Comparison of ENCODE assay signal across 1 cellular context in the genomic region with DNA sequence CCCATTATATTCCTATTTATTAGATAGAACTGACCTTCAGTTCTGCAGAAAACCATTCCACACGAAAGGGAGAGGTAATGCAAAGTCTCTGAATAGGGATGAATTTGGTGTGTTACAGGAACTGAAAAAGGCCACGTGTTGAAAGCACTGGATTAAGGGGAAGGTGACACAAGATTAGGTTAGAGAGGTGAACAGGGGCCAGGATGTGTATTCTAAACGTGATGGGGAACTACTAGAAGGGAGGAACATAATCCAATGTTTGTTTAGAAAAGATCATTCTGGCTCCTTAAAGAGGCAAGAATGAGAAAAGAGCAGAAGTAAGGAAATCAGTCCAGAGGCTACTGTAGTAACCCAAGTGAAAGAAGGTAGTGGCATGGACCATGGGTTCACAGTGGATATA.
TF ChIP-seq lines count a peak whose summit lies in the region.

No MANE protein-coding gene starts in this region.

TF ChIP-seq in K562, 482 proteins besides CTCF, POLR2A, EP300 and RAD21 (continued from another document and continues in another):
- TF ChIP-seq PCBP1 (IDR thresholded peaks at IDR 0.05; ENCODE audit: low read depth, low read length, poor library complexity, severe bottlenecking) (no peak), SUPT5H (IDR thresholded peaks at IDR 0.05) (0 out of 2 replicates have a peak, but pooled peaks have one; percentile 22), SETDB1 (IDR thresholded peaks at IDR 0.05; ENCODE audit: low read length) (no peak), ZNF124 (CRISPR knock-in tag; IDR thresholded peaks at IDR 0.05) (no peak), GTF2F1 (IDR thresholded peaks at IDR 0.05; ENCODE audit: low read depth, low read length) (no peak), ARHGAP35 (IDR thresholded peaks at IDR 0.05; ENCODE audit: partially characterized antibody) (no peak), HNRNPLL (IDR thresholded peaks at IDR 0.05; ENCODE audit: low read depth, low read length, poor library complexity, severe bottlenecking) (no peak), SIN3A (IDR thresholded peaks at IDR 0.05; ENCODE audit: borderline replicate concordance in 2 of 2, control insufficient read depth in 1 of 2, low read depth in 2 of 2, low read length in 2 of 2) (no peak), ZFP30 (CRISPR knock-in tag; IDR thresholded peaks at IDR 0.05; ENCODE audit: borderline replicate concordance) (no peak), CTBP1 (IDR thresholded peaks at IDR 0.05; ENCODE audit: borderline replicate concordance) (0 out of 2 replicates have a peak, but pooled peaks have one; percentile 16), SAP30 (IDR thresholded peaks at IDR 0.05; ENCODE audit: borderline replicate concordance, insufficient read depth, low read depth, low read length, poor library complexity, severe bottlenecking) (no peak), ZBTB17 (CRISPR knock-in tag; IDR thresholded peaks at IDR 0.05) (no peak), NR2C2 (CRISPR knock-in tag; IDR thresholded peaks at IDR 0.05) (no peak), NR2C2 (tag; IDR thresholded peaks at IDR 0.05) (no peak), KLF10 (CRISPR knock-in tag; IDR thresholded peaks at IDR 0.05) (no peak), NONO (IDR thresholded peaks at IDR 0.05; ENCODE audit: low read depth in 2 of 2, low read length in 1 of 2) (no peak), ZNF263 (CRISPR knock-in tag; IDR thresholded peaks at IDR 0.05; ENCODE audit: borderline replicate concordance) (no peak), KDM5B (IDR thresholded peaks at IDR 0.05; ENCODE audit: insufficient replicate concordance, low read depth, low read length) (no peak), FOSL1 (tag; conservative IDR thresholded peaks at IDR 0.05) (no peak), MTF1 (CRISPR knock-in tag; IDR thresholded peaks at IDR 0.05; ENCODE audit: borderline replicate concordance) (no peak), SP1 (CRISPR knock-in tag; IDR thresholded peaks at IDR 0.05) (peak; percentile 22; the same call in 1 of the 2 replicates), BRF1 (IDR thresholded peaks at IDR 0.05; ENCODE audit: borderline replicate concordance, extremely low read depth, insufficient read length) (no peak), RAD51 (IDR thresholded peaks at IDR 0.05; ENCODE audit: borderline replicate concordance, low read depth) (peak; percentile 19; the same call in 1 of the 2 replicates), TSC22D4 (tag; IDR thresholded peaks at IDR 0.05) (no peak), TBL1XR1 (IDR thresholded peaks at IDR 0.05; ENCODE audit: low read length in 2 of 2) (no peak), ZNF551 (CRISPR knock-in tag; IDR thresholded peaks at IDR 0.05) (no peak), ZNF134 (CRISPR knock-in tag; conservative IDR thresholded peaks at IDR 0.05) (no peak), RFX1 (IDR thresholded peaks at IDR 0.05) (no peak), KAT2B (IDR thresholded peaks at IDR 0.05; ENCODE audit: low read depth, low read length) (no peak), ZNF175 (CRISPR knock-in tag; IDR thresholded peaks at IDR 0.05; ENCODE audit: low read depth) (no peak), RHOXF2B (CRISPR knock-in tag; conservative IDR thresholded peaks at IDR 0.05) (no peak), ZNF165 (CRISPR knock-in tag; IDR thresholded peaks at IDR 0.05; ENCODE audit: borderline replicate concordance) (no peak), PURB (CRISPR knock-in tag; IDR thresholded peaks at IDR 0.05; ENCODE audit: low read depth) (no peak), ZNF184 (CRISPR knock-in tag; IDR thresholded peaks at IDR 0.05) (no peak), COPS2 (conservative IDR thresholded peaks at IDR 0.05) (no peak)
- TF ChIP-seq, protein P1, sequence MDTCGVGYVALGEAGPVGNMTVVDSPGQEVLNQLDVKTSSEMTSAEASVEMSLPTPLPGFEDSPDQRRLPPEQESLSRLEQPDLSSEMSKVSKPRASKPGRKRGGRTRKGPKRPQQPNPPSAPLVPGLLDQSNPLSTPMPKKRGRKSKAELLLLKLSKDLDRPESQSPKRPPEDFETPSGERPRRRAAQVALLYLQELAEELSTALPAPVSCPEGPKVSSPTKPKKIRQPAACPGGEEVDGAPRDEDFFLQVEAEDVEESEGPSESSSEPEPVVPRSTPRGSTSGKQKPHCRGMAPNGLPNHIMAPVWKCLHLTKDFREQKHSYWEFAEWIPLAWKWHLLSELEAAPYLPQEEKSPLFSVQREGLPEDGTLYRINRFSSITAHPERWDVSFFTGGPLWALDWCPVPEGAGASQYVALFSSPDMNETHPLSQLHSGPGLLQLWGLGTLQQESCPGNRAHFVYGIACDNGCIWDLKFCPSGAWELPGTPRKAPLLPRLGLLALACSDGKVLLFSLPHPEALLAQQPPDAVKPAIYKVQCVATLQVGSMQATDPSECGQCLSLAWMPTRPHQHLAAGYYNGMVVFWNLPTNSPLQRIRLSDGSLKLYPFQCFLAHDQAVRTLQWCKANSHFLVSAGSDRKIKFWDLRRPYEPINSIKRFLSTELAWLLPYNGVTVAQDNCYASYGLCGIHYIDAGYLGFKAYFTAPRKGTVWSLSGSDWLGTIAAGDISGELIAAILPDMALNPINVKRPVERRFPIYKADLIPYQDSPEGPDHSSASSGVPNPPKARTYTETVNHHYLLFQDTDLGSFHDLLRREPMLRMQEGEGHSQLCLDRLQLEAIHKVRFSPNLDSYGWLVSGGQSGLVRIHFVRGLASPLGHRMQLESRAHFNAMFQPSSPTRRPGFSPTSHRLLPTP (IDR thresholded peaks at IDR 0.05; ENCODE audit: borderline replicate concordance, extremely low read depth, insufficient read length) = no peak
- TF ChIP-seq, protein P2, sequence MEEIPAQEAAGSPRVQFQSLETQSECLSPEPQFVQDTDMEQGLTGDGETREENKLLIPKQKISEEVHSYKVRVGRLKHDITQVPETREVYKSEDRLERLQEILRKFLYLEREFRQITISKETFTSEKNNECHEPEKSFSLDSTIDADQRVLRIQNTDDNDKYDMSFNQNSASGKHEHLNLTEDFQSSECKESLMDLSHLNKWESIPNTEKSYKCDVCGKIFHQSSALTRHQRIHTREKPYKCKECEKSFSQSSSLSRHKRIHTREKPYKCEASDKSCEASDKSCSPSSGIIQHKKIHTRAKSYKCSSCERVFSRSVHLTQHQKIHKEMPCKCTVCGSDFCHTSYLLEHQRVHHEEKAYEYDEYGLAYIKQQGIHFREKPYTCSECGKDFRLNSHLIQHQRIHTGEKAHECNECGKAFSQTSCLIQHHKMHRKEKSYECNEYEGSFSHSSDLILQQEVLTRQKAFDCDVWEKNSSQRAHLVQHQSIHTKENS (CRISPR knock-in tag; IDR thresholded peaks at IDR 0.05) = no peak
- TF ChIP-seq, protein P3, sequence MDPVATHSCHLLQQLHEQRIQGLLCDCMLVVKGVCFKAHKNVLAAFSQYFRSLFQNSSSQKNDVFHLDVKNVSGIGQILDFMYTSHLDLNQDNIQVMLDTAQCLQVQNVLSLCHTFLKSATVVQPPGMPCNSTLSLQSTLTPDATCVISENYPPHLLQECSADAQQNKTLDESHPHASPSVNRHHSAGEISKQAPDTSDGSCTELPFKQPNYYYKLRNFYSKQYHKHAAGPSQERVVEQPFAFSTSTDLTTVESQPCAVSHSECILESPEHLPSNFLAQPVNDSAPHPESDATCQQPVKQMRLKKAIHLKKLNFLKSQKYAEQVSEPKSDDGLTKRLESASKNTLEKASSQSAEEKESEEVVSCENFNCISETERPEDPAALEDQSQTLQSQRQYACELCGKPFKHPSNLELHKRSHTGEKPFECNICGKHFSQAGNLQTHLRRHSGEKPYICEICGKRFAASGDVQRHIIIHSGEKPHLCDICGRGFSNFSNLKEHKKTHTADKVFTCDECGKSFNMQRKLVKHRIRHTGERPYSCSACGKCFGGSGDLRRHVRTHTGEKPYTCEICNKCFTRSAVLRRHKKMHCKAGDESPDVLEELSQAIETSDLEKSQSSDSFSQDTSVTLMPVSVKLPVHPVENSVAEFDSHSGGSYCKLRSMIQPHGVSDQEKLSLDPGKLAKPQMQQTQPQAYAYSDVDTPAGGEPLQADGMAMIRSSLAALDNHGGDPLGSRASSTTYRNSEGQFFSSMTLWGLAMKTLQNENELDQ (CRISPR knock-in tag; IDR thresholded peaks at IDR 0.05; ENCODE audit: borderline replicate concordance) = no peak
- TF ChIP-seq, protein P4, sequence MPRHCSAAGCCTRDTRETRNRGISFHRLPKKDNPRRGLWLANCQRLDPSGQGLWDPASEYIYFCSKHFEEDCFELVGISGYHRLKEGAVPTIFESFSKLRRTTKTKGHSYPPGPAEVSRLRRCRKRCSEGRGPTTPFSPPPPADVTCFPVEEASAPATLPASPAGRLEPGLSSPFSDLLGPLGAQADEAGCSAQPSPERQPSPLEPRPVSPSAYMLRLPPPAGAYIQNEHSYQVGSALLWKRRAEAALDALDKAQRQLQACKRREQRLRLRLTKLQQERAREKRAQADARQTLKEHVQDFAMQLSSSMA (CRISPR knock-in tag; IDR thresholded peaks at IDR 0.05) = no peak
- TF ChIP-seq, protein P5, sequence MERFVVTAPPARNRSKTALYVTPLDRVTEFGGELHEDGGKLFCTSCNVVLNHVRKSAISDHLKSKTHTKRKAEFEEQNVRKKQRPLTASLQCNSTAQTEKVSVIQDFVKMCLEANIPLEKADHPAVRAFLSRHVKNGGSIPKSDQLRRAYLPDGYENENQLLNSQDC (CRISPR knock-in tag; IDR thresholded peaks at IDR 0.05) = no peak
- TF ChIP-seq, protein P6, sequence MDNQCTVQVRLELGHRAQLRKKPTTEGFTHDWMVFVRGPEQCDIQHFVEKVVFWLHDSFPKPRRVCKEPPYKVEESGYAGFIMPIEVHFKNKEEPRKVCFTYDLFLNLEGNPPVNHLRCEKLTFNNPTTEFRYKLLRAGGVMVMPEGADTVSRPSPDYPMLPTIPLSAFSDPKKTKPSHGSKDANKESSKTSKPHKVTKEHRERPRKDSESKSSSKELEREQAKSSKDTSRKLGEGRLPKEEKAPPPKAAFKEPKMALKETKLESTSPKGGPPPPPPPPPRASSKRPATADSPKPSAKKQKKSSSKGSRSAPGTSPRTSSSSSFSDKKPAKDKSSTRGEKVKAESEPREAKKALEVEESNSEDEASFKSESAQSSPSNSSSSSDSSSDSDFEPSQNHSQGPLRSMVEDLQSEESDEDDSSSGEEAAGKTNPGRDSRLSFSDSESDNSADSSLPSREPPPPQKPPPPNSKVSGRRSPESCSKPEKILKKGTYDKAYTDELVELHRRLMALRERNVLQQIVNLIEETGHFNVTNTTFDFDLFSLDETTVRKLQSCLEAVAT (IDR thresholded peaks at IDR 0.05) = 0 out of 4 replicates have a peak, but pooled peaks of 1 of the 2 experiments have one; percentile 11
- TF ChIP-seq, protein P7, sequence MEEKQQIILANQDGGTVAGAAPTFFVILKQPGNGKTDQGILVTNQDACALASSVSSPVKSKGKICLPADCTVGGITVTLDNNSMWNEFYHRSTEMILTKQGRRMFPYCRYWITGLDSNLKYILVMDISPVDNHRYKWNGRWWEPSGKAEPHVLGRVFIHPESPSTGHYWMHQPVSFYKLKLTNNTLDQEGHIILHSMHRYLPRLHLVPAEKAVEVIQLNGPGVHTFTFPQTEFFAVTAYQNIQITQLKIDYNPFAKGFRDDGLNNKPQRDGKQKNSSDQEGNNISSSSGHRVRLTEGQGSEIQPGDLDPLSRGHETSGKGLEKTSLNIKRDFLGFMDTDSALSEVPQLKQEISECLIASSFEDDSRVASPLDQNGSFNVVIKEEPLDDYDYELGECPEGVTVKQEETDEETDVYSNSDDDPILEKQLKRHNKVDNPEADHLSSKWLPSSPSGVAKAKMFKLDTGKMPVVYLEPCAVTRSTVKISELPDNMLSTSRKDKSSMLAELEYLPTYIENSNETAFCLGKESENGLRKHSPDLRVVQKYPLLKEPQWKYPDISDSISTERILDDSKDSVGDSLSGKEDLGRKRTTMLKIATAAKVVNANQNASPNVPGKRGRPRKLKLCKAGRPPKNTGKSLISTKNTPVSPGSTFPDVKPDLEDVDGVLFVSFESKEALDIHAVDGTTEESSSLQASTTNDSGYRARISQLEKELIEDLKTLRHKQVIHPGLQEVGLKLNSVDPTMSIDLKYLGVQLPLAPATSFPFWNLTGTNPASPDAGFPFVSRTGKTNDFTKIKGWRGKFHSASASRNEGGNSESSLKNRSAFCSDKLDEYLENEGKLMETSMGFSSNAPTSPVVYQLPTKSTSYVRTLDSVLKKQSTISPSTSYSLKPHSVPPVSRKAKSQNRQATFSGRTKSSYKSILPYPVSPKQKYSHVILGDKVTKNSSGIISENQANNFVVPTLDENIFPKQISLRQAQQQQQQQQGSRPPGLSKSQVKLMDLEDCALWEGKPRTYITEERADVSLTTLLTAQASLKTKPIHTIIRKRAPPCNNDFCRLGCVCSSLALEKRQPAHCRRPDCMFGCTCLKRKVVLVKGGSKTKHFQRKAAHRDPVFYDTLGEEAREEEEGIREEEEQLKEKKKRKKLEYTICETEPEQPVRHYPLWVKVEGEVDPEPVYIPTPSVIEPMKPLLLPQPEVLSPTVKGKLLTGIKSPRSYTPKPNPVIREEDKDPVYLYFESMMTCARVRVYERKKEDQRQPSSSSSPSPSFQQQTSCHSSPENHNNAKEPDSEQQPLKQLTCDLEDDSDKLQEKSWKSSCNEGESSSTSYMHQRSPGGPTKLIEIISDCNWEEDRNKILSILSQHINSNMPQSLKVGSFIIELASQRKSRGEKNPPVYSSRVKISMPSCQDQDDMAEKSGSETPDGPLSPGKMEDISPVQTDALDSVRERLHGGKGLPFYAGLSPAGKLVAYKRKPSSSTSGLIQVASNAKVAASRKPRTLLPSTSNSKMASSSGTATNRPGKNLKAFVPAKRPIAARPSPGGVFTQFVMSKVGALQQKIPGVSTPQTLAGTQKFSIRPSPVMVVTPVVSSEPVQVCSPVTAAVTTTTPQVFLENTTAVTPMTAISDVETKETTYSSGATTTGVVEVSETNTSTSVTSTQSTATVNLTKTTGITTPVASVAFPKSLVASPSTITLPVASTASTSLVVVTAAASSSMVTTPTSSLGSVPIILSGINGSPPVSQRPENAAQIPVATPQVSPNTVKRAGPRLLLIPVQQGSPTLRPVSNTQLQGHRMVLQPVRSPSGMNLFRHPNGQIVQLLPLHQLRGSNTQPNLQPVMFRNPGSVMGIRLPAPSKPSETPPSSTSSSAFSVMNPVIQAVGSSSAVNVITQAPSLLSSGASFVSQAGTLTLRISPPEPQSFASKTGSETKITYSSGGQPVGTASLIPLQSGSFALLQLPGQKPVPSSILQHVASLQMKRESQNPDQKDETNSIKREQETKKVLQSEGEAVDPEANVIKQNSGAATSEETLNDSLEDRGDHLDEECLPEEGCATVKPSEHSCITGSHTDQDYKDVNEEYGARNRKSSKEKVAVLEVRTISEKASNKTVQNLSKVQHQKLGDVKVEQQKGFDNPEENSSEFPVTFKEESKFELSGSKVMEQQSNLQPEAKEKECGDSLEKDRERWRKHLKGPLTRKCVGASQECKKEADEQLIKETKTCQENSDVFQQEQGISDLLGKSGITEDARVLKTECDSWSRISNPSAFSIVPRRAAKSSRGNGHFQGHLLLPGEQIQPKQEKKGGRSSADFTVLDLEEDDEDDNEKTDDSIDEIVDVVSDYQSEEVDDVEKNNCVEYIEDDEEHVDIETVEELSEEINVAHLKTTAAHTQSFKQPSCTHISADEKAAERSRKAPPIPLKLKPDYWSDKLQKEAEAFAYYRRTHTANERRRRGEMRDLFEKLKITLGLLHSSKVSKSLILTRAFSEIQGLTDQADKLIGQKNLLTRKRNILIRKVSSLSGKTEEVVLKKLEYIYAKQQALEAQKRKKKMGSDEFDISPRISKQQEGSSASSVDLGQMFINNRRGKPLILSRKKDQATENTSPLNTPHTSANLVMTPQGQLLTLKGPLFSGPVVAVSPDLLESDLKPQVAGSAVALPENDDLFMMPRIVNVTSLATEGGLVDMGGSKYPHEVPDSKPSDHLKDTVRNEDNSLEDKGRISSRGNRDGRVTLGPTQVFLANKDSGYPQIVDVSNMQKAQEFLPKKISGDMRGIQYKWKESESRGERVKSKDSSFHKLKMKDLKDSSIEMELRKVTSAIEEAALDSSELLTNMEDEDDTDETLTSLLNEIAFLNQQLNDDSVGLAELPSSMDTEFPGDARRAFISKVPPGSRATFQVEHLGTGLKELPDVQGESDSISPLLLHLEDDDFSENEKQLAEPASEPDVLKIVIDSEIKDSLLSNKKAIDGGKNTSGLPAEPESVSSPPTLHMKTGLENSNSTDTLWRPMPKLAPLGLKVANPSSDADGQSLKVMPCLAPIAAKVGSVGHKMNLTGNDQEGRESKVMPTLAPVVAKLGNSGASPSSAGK (IDR thresholded peaks at IDR 0.05) = peak; percentile 46
